In genomic region chr3:120285508-120285841, GRCh38 we compare ENCODE assay signal across 8 cellular contexts. TPM values are rescaled to one million over a fixed set of nuclear protein-coding genes. Genes with fewer than 3 reads are reported as not detected.
DNase-seq lines count a peak whose midpoint lies in the region; ATAC-seq and TF ChIP-seq lines count a peak whose summit lies in the region.

No MANE protein-coding gene starts in this region.

- H3K27ac ChIP-seq in endodermal cell (ENCODE audit: low read depth, low read length) (no peak overlapping the region), upper lobe of right lung (no peak overlapping the region)

- H3K27ac Mint-ChIP-seq in activated naive CD8-positive, alpha-beta T cell, result no peak overlapping the region
- H3K27ac Mint-ChIP-seq in activated naive CD8-positive, alpha-beta T cell treated with anti-CD3 and anti-CD28 coated beads for 36 hours, result no peak overlapping the region
- H3K27ac Mint-ChIP-seq in endodermal cell (no peak overlapping the region), nephron (no peak overlapping the region)

- peaks cover 2% of the 10 kb centered on the region for H3K36me3 Mint-ChIP-seq in activated naive CD8-positive, alpha-beta T cell
- no peaks in the 10 kb centered on the region for H3K36me3 Mint-ChIP-seq in activated naive CD8-positive, alpha-beta T cell treated with anti-CD3 and anti-CD28 coated beads for 36 hours
- H3K36me3 Mint-ChIP-seq in endodermal cell (ENCODE audit: low read depth) (no peaks in the 10 kb centered on the region), nephron (ENCODE audit: low read depth) (no peaks in the 10 kb centered on the region)

- no peak for ATAC-seq in upper lobe of right lung
- ATAC-seq in GM18867 (IDR thresholded peaks at IDR 0.05; ENCODE audit: unreplicated experiment), result no peak
- no peak for ATAC-seq in HG02610 (IDR thresholded peaks at IDR 0.05; ENCODE audit: unreplicated experiment)
- no peak for ATAC-seq in HG03342 (IDR thresholded peaks at IDR 0.05; ENCODE audit: unreplicated experiment)

- intact Hi-C loops in upper lobe of right lung (cut with DNase I), result no loop called here

- H3K9ac ChIP-seq in endodermal cell (ENCODE audit: extremely low read depth, low read length, poor library complexity, severe bottlenecking), result no peak overlapping the region

- H3K9me3 ChIP-seq in endodermal cell (ENCODE audit: control insufficient read depth, low read length) (no peaks in the 10 kb centered on the region), upper lobe of right lung (no peaks in the 10 kb centered on the region)

- 67 to 74% methylated on average over 9 to 15 of the region's 15 CpGs for WGBS in endodermal cell (ENCODE audit: insufficient coverage in 1 of 2, insufficient read length in 1 of 2), 2 experiments

- no peak for TF ChIP-seq CTCF in endodermal cell (conservative IDR thresholded peaks at IDR 0.05)
- no peak for TF ChIP-seq CTCF in nephron (IDR thresholded peaks at IDR 0.05; ENCODE audit: unreplicated experiment in 3 of 3)
- no peak for TF ChIP-seq CTCF in upper lobe of right lung (IDR thresholded peaks at IDR 0.05)

- H3K4me1 ChIP-seq in endodermal cell (ENCODE audit: control insufficient read depth, insufficient read depth, low read length), result no peaks in the 10 kb centered on the region
- peaks cover 4% of the 10 kb centered on the region for H3K4me1 ChIP-seq in upper lobe of right lung

- H3K4me3 ChIP-seq in endodermal cell (ENCODE audit: low read length), result no peak overlapping the region
- H3K4me3 ChIP-seq in upper lobe of right lung, result peak overlapping the region; percentile 50

- H3K9me3 Mint-ChIP-seq in activated naive CD8-positive, alpha-beta T cell (ENCODE audit: low read depth), result no peaks in the 10 kb centered on the region
- no peaks in the 10 kb centered on the region for H3K9me3 Mint-ChIP-seq in activated naive CD8-positive, alpha-beta T cell treated with anti-CD3 and anti-CD28 coated beads for 36 hours
- H3K9me3 Mint-ChIP-seq in endodermal cell (peaks cover 3% of the 10 kb centered on the region), nephron (peaks cover 8% of the 10 kb centered on the region)

- H3K27me3 ChIP-seq in endodermal cell (ENCODE audit: control insufficient read depth, insufficient read depth, low read length, poor library complexity, severe bottlenecking), result peaks cover 29% of the 10 kb centered on the region
- H3K27me3 ChIP-seq in upper lobe of right lung, result peaks cover 4% of the 10 kb centered on the region

- H3K4me1 Mint-ChIP-seq in activated naive CD8-positive, alpha-beta T cell (ENCODE audit: low read depth), result peaks cover 2% of the 10 kb centered on the region
- H3K4me1 Mint-ChIP-seq in activated naive CD8-positive, alpha-beta T cell treated with anti-CD3 and anti-CD28 coated beads for 36 hours, result peaks cover 9% of the 10 kb centered on the region
- H3K4me1 Mint-ChIP-seq in endodermal cell (peaks cover 5% of the 10 kb centered on the region), nephron (peaks cover 4% of the 10 kb centered on the region)

- peaks cover 44% of the 10 kb centered on the region for H3K27me3 Mint-ChIP-seq in activated naive CD8-positive, alpha-beta T cell
- H3K27me3 Mint-ChIP-seq in activated naive CD8-positive, alpha-beta T cell treated with anti-CD3 and anti-CD28 coated beads for 36 hours, result peaks cover 66% of the 10 kb centered on the region
- peaks cover 56% of the 10 kb centered on the region for H3K27me3 Mint-ChIP-seq in endodermal cell (ENCODE audit: insufficient read depth)
- H3K27me3 Mint-ChIP-seq in nephron (ENCODE audit: low read depth), result peaks cover 27% of the 10 kb centered on the region

- H3K36me3 ChIP-seq in endodermal cell (ENCODE audit: control insufficient read depth, insufficient read depth, low read length), result no peaks in the 10 kb centered on the region
- H3K36me3 ChIP-seq in upper lobe of right lung, result no peaks in the 10 kb centered on the region

- peak overlapping the region; percentile 59 for H3K4me3 Mint-ChIP-seq in activated naive CD8-positive, alpha-beta T cell
- H3K4me3 Mint-ChIP-seq in activated naive CD8-positive, alpha-beta T cell treated with anti-CD3 and anti-CD28 coated beads for 36 hours, result no peak overlapping the region
- H3K4me3 Mint-ChIP-seq in endodermal cell (peak overlapping the region; percentile 58), nephron (peak overlapping the region; percentile 60 to 77 (median 76))

- DNase-seq in activated naive CD8-positive, alpha-beta T cell treated with anti-CD3 and anti-CD28 coated beads for 36 hours, result no peak
- DNase-seq in endodermal cell (no peak), upper lobe of right lung (no peak)

RNA-seq across cellular contexts. Expression of gene GPR156, which starts 0.5 kb away (rescaled TPM):
- total RNA-seq in activated naive CD8-positive, alpha-beta T cell treated with anti-CD3 and anti-CD28 coated beads for 36 hours, result under 1 TPM in 1 of 2 experiments, not detected in 1; 0.10 TPM
- total RNA-seq in endodermal cell (1 to 10 TPM; 1.1 to 1.2 TPM), upper lobe of right lung (0.09 TPM)
- polyA plus RNA-seq in endodermal cell (2013, experiment 1 of 2), result 1.3 TPM
- 0.75 TPM for polyA plus RNA-seq in endodermal cell (2013, experiment 2 of 2)
